ENCODE assay signal across 8 cellular contexts in genomic region chr17:27354051-27354490, GRCh38.
DNase-seq lines count a peak whose midpoint lies in the region; ATAC-seq, FAIRE-seq and TF ChIP-seq lines count a peak whose summit lies in the region.

No MANE protein-coding gene starts in this region.

- H4K20me1 ChIP-seq in astrocyte (ENCODE audit: insufficient read depth, low read length): no peaks in the 10 kb centered on the region

- no peaks in the 10 kb centered on the region for H3K36me3 Mint-ChIP-seq in stimulated activated naive CD8-positive, alpha-beta T cell treated with anti-CD3 and anti-CD28 coated beads, Interleukin-15, Interleukin-2, amounts not matched to agents 100 ng/mL and 50 ng/mL, for 24 hours (ENCODE audit: low read depth)
- H3K36me3 Mint-ChIP-seq in astrocyte (ENCODE audit: low read depth, unreplicated experiment): no peaks in the 10 kb centered on the region

- no peak for ATAC-seq in stimulated activated naive CD8-positive, alpha-beta T cell treated with anti-CD3 and anti-CD28 coated beads, Interleukin-15, Interleukin-2, amounts not matched to agents 100 U/mL and 50 U/mL, for 24 hours
- ATAC-seq in lower lobe of right lung (peak in 1 of 2 donors; percentile 1), HG03354 (IDR thresholded peaks at IDR 0.05; ENCODE audit: poor library complexity, severe bottlenecking, unreplicated experiment) (no peak), HG02678 (IDR thresholded peaks at IDR 0.05; ENCODE audit: unreplicated experiment) (no peak), GM21717 (IDR thresholded peaks at IDR 0.05; ENCODE audit: unreplicated experiment) (no peak)

- no peak for DNase-seq in stimulated activated naive CD8-positive, alpha-beta T cell treated with anti-CD3 and anti-CD28 coated beads, Interleukin-15, Interleukin-2, amounts not matched to agents 100 U/mL and 50 U/mL, for 24 hours
- DNase-seq in astrocyte (ENCODE audit: low read depth): no peak
- DNase-seq in lower lobe of right lung: peak; percentile 53
- no peak for DNase-seq in vagina (ENCODE audit: extremely low spot score in 2 of 2)

- no peak for FAIRE-seq in astrocyte (lab: Jason Lieb, UNC)

- H3K27ac ChIP-seq in astrocyte (ENCODE audit: low read depth, low read length): peak overlapping the region; percentile 79
- peak overlapping the region; percentile 95 for H3K27ac ChIP-seq in lower lobe of right lung
- H3K27ac ChIP-seq in vagina: peak overlapping the region; percentile 95

- peak overlapping the region; percentile 93 for H2AFZ ChIP-seq in astrocyte (ENCODE audit: low read depth, low read length)

- no peak for TF ChIP-seq POLR2A in vagina (IDR thresholded peaks at IDR 0.05)

- H3K27me3 ChIP-seq in astrocyte (ENCODE audit: insufficient read depth, low read length) (no peaks in the 10 kb centered on the region), lower lobe of right lung (ENCODE audit: low read depth) (no peaks in the 10 kb centered on the region), vagina (no peaks in the 10 kb centered on the region)

- H3K79me2 ChIP-seq in astrocyte (ENCODE audit: insufficient read depth, low read length): no peaks in the 10 kb centered on the region

- H3K27me3 Mint-ChIP-seq in stimulated activated naive CD8-positive, alpha-beta T cell treated with anti-CD3 and anti-CD28 coated beads, Interleukin-15, Interleukin-2, amounts not matched to agents 100 ng/mL and 50 ng/mL, for 24 hours: no peaks in the 10 kb centered on the region
- H3K27me3 Mint-ChIP-seq in astrocyte (ENCODE audit: low read depth, unreplicated experiment): peaks cover 2% of the 10 kb centered on the region

- peaks cover 19% of the 10 kb centered on the region for H3K4me1 ChIP-seq in astrocyte (ENCODE audit: insufficient read depth, low read length)
- H3K4me1 ChIP-seq in lower lobe of right lung: peaks cover 27% of the 10 kb centered on the region
- peaks cover 17% of the 10 kb centered on the region for H3K4me1 ChIP-seq in vagina

- H3K36me3 ChIP-seq in astrocyte (ENCODE audit: insufficient read depth, low read length) (no peaks in the 10 kb centered on the region), lower lobe of right lung (no peaks in the 10 kb centered on the region), vagina (no peaks in the 10 kb centered on the region)

- peak overlapping the region; percentile 88 for H3K9ac ChIP-seq in astrocyte (ENCODE audit: low read length)

- peak overlapping the region; percentile 93 for H3K4me3 Mint-ChIP-seq in stimulated activated naive CD8-positive, alpha-beta T cell treated with anti-CD3 and anti-CD28 coated beads, Interleukin-15, Interleukin-2, amounts not matched to agents 100 ng/mL and 50 ng/mL, for 24 hours
- no peak overlapping the region for H3K4me3 Mint-ChIP-seq in astrocyte (ENCODE audit: unreplicated experiment)

- TF ChIP-seq CTCF in astrocyte (IDR thresholded peaks at IDR 0.05; ENCODE audit: insufficient read depth, low read depth, low read length) (no peak), lower lobe of right lung (IDR thresholded peaks at IDR 0.05) (peak; percentile 53), vagina (IDR thresholded peaks at IDR 0.05) (no peak)

- H3K4me1 Mint-ChIP-seq in stimulated activated naive CD8-positive, alpha-beta T cell treated with anti-CD3 and anti-CD28 coated beads, Interleukin-15, Interleukin-2, amounts not matched to agents 100 ng/mL and 50 ng/mL, for 24 hours (ENCODE audit: low read depth): peaks cover 26% of the 10 kb centered on the region
- H3K4me1 Mint-ChIP-seq in astrocyte (ENCODE audit: low read depth, unreplicated experiment): no peaks in the 10 kb centered on the region

- peak overlapping the region; percentile 92 for H3K4me2 ChIP-seq in astrocyte (ENCODE audit: low read length)

- H3K27ac Mint-ChIP-seq in stimulated activated naive CD8-positive, alpha-beta T cell treated with anti-CD3 and anti-CD28 coated beads, Interleukin-15, Interleukin-2, amounts not matched to agents 100 ng/mL and 50 ng/mL, for 24 hours: peak overlapping the region; percentile 82
- peak overlapping the region; percentile 78 for H3K27ac Mint-ChIP-seq in astrocyte (ENCODE audit: unreplicated experiment)

- no peaks in the 10 kb centered on the region for H3K9me3 Mint-ChIP-seq in stimulated activated naive CD8-positive, alpha-beta T cell treated with anti-CD3 and anti-CD28 coated beads, Interleukin-15, Interleukin-2, amounts not matched to agents 100 ng/mL and 50 ng/mL, for 24 hours
- H3K9me3 Mint-ChIP-seq in astrocyte (ENCODE audit: unreplicated experiment): no peaks in the 10 kb centered on the region

- H3K4me3 ChIP-seq in astrocyte (ENCODE audit: insufficient read depth, low read depth, low read length) (peak overlapping the region; percentile 55), lower lobe of right lung (peak overlapping the region; percentile 63), vagina (peak overlapping the region; percentile 56 to 59)

- intact Hi-C loops in lower lobe of right lung (cut with DNase I): loop anchor here (10.0 kb wide), 1 partner anchor 251 kb away; no protein-coding TSS in a partner anchor
- intact Hi-C loops in vagina (cut with DNase I): loop anchor here (5.0 to 10.0 kb wide), 2 partner anchors 101 to 248 kb away; partner anchors contain the start of gene KSR1

- H3K9me3 ChIP-seq in astrocyte (ENCODE audit: insufficient read depth, low read depth, low read length): no peaks in the 10 kb centered on the region
- H3K9me3 ChIP-seq in lower lobe of right lung: no peaks in the 10 kb centered on the region
- H3K9me3 ChIP-seq in vagina: no peaks in the 10 kb centered on the region
